Comparison of ENCODE assay signal across 8 cellular contexts in the genomic region with DNA sequence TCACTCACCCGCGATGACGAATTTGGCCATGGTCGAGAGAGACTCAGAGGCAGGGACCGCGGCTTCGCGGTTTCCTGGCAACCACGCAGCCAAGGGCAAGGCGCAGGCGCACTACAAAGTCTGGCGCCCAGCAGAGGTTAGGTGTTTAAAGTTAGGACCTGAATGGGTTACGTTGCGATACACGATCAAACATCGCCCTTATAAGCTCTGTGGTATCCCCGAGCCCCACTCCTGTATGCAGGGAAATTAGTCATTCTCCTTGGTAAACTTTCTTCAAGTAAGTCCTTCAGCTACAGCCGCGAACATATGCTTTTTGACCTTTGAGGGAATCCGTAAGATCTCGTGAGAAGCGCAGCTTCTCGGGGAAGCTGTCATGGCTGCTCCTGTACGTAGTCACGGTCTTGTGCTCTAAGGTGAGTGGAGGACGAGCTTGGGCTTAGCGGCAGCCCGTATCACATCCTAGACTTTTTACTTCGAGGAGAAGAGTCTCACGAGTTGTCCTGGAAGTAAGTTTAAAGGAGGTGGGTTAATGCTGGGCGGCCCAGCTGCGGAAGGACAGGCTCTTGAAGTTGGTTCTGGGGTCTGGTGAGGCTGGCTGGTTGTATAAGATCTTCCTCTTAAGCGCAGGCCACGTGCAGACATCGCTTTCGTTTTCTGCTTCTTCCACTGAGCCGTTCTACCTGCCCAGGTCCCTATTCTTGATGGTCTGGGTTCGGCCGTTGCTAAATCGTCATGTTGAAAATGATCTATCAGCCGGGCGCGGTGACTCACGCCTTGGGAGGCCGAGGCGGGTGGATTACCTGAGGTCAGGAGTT. TPM values are rescaled to one million over a fixed set of nuclear protein-coding genes. Genes with fewer than 3 reads are reported as not detected.
DNase-seq lines count a peak whose midpoint lies in the region; ATAC-seq and TF ChIP-seq lines count a peak whose summit lies in the region.

A gene (plus strand): TSS at position 365 of the 815 bp plus-strand sequence. CDS start 1,088 bp downstream, outside the sequence.
A gene (minus strand): TSS at position 87 of the 815 bp plus-strand sequence. CDS start 57 bp downstream, at position 30.

- peaks cover 29% of the 10 kb centered on the region for H3K36me3 Mint-ChIP-seq in dendritic cell treated with granulocyte-macrophage colony-stimulating factor and Interleukin-4, amounts not matched to agents 40 ng/mL and 50 ng/mL, for 4 days (ENCODE audit: low read depth)

- intact Hi-C loops in dendritic cell treated with granulocyte-macrophage colony-stimulating factor and Interleukin-4, amounts not matched to agents 40 ng/mL and 50 ng/mL, for 4 days (cut with micrococcal nuclease): no loop called here
- intact Hi-C loops in left lung (cut with DNase I): no loop called here

- H3K9me3 Mint-ChIP-seq in dendritic cell treated with granulocyte-macrophage colony-stimulating factor and Interleukin-4, amounts not matched to agents 40 ng/mL and 50 ng/mL, for 4 days: no peaks in the 10 kb centered on the region

- TF ChIP-seq CTCF in left lung (IDR thresholded peaks at IDR 0.05): no peak

- H3K9me3 ChIP-seq in BLaER1: no peaks in the 10 kb centered on the region
- no peaks in the 10 kb centered on the region for H3K9me3 ChIP-seq in left lung

- H3K4me3 ChIP-seq in BLaER1: peak within 1 kb of the TSS; percentile 78
- peak within 1 kb of the TSS; percentile 70 to 80 for H3K4me3 ChIP-seq in left lung

- peaks cover 3% of the 10 kb centered on the region for H3K27me3 Mint-ChIP-seq in dendritic cell treated with granulocyte-macrophage colony-stimulating factor and Interleukin-4, amounts not matched to agents 40 ng/mL and 50 ng/mL, for 4 days

- H4K20me1 ChIP-seq in BLaER1: no peaks in the 10 kb centered on the region; the same call in 1 of the 2 replicates

- ATAC-seq in GM19324 (IDR thresholded peaks at IDR 0.05; ENCODE audit: low FRiP score, unreplicated experiment) (peak; percentile 95), HG03469 (IDR thresholded peaks at IDR 0.05; ENCODE audit: unreplicated experiment) (peak; percentile 87), left lung (peak; percentile 97)

- H3K4me2 ChIP-seq in BLaER1: peak within 1 kb of the TSS; percentile 84

- peak within 1 kb of the TSS; percentile 85 for H3K4me3 Mint-ChIP-seq in dendritic cell treated with granulocyte-macrophage colony-stimulating factor and Interleukin-4, amounts not matched to agents 40 ng/mL and 50 ng/mL, for 4 days

- no peaks in the 10 kb centered on the region for H3K27me3 ChIP-seq in BLaER1
- H3K27me3 ChIP-seq in left lung: no peaks in the 10 kb centered on the region

- peak within 1 kb of the TSS; percentile 87 for H3K27ac Mint-ChIP-seq in dendritic cell treated with granulocyte-macrophage colony-stimulating factor and Interleukin-4, amounts not matched to agents 40 ng/mL and 50 ng/mL, for 4 days

- DNase-seq in NCI-H526 treated with DMSO at 0.1 percent for 48 hours (lab: John Stamatoyannopoulos, UW) (peak; percentile 88), left lung (peak; percentile 87 to 94)
- peak; percentile 73 for DNase-seq in activated CD4-positive, alpha-beta T cell treated with anti-CD3 and anti-CD28 coated beads, Interleukin-2, amount 50 U/mL, for 1 hour
- peak; percentile 74 for DNase-seq in stimulated activated CD4-positive, alpha-beta T cell treated with anti-CD3 and anti-CD28 coated beads, Interleukin-2, amount 100 ng/mL, for 4 hours (ENCODE audit: low read depth)

- H3K36me3 ChIP-seq in BLaER1 (peaks cover 28% of the 10 kb centered on the region), left lung (peaks cover 0 to 21% of the 10 kb centered on the region in 2 donors)

- peaks cover 22% of the 10 kb centered on the region for H3K4me1 Mint-ChIP-seq in dendritic cell treated with granulocyte-macrophage colony-stimulating factor and Interleukin-4, amounts not matched to agents 40 ng/mL and 50 ng/mL, for 4 days (ENCODE audit: low read depth)

- H3K27ac ChIP-seq in BLaER1: peak within 1 kb of the TSS; percentile 83
- peak within 1 kb of the TSS; percentile 84 to 86 for H3K27ac ChIP-seq in left lung

- H3K4me1 ChIP-seq in BLaER1 (peaks cover 38% of the 10 kb centered on the region), left lung (peaks cover 13 to 30% of the 10 kb centered on the region in 2 donors)

- H3K9ac ChIP-seq in BLaER1: peak within 1 kb of the TSS; percentile 91

RNA-seq across cellular contexts. Expression of the first gene that starts in this region (rescaled TPM):
- total RNA-seq in left lung: 10 to 100 TPM; 21.8 to 26.8 TPM

RNA-seq across cellular contexts. Expression of the second gene that starts in this region (rescaled TPM):
- 1 to 10 TPM in 1 of 2 donors, under 1 TPM in 1; 0.52 to 2.5 TPM for total RNA-seq in left lung

Comparison
In these comparisons a context has a peak if more than half of its experiments do, and no peak if none do; other contexts are left out.
1. Peak in every context shown above with its lines: DNase-seq, ATAC-seq, H3K4me3 ChIP-seq and H3K27ac ChIP-seq.